ENCODE assay signal across 8 cellular contexts in genomic region chr12:108804361-108804949, GRCh38. TPM values are rescaled to one million over a fixed set of nuclear protein-coding genes. Genes with fewer than 3 reads are reported as not detected.
A peak's percentile ranks its signal among the peaks of the same experiment; 100 is the strongest.
DNase-seq lines count a peak whose midpoint lies in the region; ATAC-seq and TF ChIP-seq lines count a peak whose summit lies in the region.

No MANE protein-coding gene starts in this region.

- CTCF ChIA-PET in mammary epithelial cell (lab: Charles Lee; ENCODE audit: low non-redundant PET) = interaction anchor here (0.5 to 0.8 kb wide), 7 partner anchors 10 to 581 kb away, joined by 3 to 6 read pairs (median 4); no protein-coding TSS in a partner anchor

- intact Hi-C loops in mammary epithelial cell (cut with micrococcal nuclease) = loop anchor here (1.0 kb wide), 1 partner anchor 29 kb away; no protein-coding TSS in a partner anchor
- intact Hi-C loops in lower lobe of right lung (cut with DNase I) = loop anchor here (5.0 kb wide), 1 partner anchor 137 kb away; no protein-coding TSS in a partner anchor
- intact Hi-C loops in thyroid gland (cut with DNase I) = loop anchor here (5.0 to 10.0 kb wide), 3 partner anchors 72 to 240 kb away; partner anchors contain the start of genes CORO1C, ISCU and SART3

- H3K4me2 ChIP-seq in mammary epithelial cell (ENCODE audit: insufficient read depth, low read depth, low read length) = no peak overlapping the region

- no peaks in the 10 kb centered on the region for H3K9me3 Mint-ChIP-seq in stimulated activated naive CD8-positive, alpha-beta T cell treated with anti-CD3 and anti-CD28 coated beads, Interleukin-15, amount 100 ng/mL, for 72 hours

- H3K27me3 ChIP-seq in mammary epithelial cell (ENCODE audit: insufficient read depth, low read length) = no peaks in the 10 kb centered on the region
- H3K27me3 ChIP-seq in lower lobe of right lung (ENCODE audit: low read depth) = no peaks in the 10 kb centered on the region
- no peaks in the 10 kb centered on the region for H3K27me3 ChIP-seq in thyroid gland

- in situ Hi-C loops in mammary epithelial cell (cut with MboI; ENCODE audit: low sequenced_read_pairs in 2 of 2) = loop anchor here in 1 of 2 donors (5.0 to 25.0 kb wide), 4 partner anchors 142 to 288 kb away; partner anchors contain the start of genes ALKBH2, ISCU and SART3

- no TSS peak for BruUV-seq in mammary epithelial cell (replicated peaks; lab: Mats Ljungman, UMichigan)

- no peaks in the 10 kb centered on the region for H4K20me1 ChIP-seq in mammary epithelial cell (ENCODE audit: insufficient read depth, low read length)

- H3K27ac Mint-ChIP-seq in stimulated activated naive CD8-positive, alpha-beta T cell treated with anti-CD3 and anti-CD28 coated beads, Interleukin-15, amount 100 ng/mL, for 72 hours = no peak overlapping the region

- H3K79me2 ChIP-seq in mammary epithelial cell (ENCODE audit: insufficient read depth, low read length) = peaks cover 22% of the 10 kb centered on the region

- TF ChIP-seq POLR2A in thyroid gland (IDR thresholded peaks at IDR 0.05) = no peak

- no peak for TF ChIP-seq CTCF in mammary epithelial cell (conservative IDR thresholded peaks at IDR 0.05 in 1 of 2, IDR thresholded peaks at IDR 0.05 in 1 of 2; ENCODE audit: extremely low read depth in 1 of 2, insufficient read depth in 1 of 2, low read depth in 1 of 2, low read length in 2 of 2)
- no peak for TF ChIP-seq CTCF in lower lobe of right lung (IDR thresholded peaks at IDR 0.05)
- no peak for TF ChIP-seq CTCF in thyroid gland (IDR thresholded peaks at IDR 0.05)

- H3K9ac ChIP-seq in mammary epithelial cell (ENCODE audit: insufficient read depth, low read length) = no peak overlapping the region

- H3K4me1 ChIP-seq in mammary epithelial cell (ENCODE audit: insufficient read depth, low read length) (peaks cover 32% of the 10 kb centered on the region), lower lobe of right lung (peaks cover 37% of the 10 kb centered on the region), thyroid gland (peaks cover 0 to 13% of the 10 kb centered on the region in 2 donors)

- ATAC-seq in lower lobe of right lung (peak in 1 of 2 donors; percentile 32), GM19455 (IDR thresholded peaks at IDR 0.05; ENCODE audit: unreplicated experiment) (no peak)
- no peak for ATAC-seq in stimulated activated naive CD8-positive, alpha-beta T cell treated with anti-CD3 and anti-CD28 coated beads, Interleukin-15, amount 100 ng/mL, for 72 hours

- H3K36me3 ChIP-seq in mammary epithelial cell (ENCODE audit: insufficient read depth, low read length) (peaks cover 27% of the 10 kb centered on the region), lower lobe of right lung (peaks cover 90% of the 10 kb centered on the region), thyroid gland (peaks cover 29 to 69% of the 10 kb centered on the region in 2 donors)

- H3K4me3 ChIP-seq in mammary epithelial cell (replicated peaks in 1 of 3; ENCODE audit: insufficient read depth in 1 of 3, low read depth in 2 of 3, low read length in 3 of 3) = no peak overlapping the region
- H3K4me3 ChIP-seq in lower lobe of right lung = no peak overlapping the region
- H3K4me3 ChIP-seq in thyroid gland (replicated peaks in 1 of 3) = no peak overlapping the region

- peak overlapping the region; percentile 49 for H3K27ac ChIP-seq in mammary epithelial cell (ENCODE audit: insufficient read depth, low read depth, low read length)
- peak overlapping the region; percentile 78 for H3K27ac ChIP-seq in lower lobe of right lung
- H3K27ac ChIP-seq in thyroid gland = peak overlapping the region; percentile 51 to 72 (median 71)

- WGBS in mammary epithelial cell (ENCODE audit: low coverage, missing lambda C conversion rate) = 26% methylated on average over 10 of the region's 10 CpGs
- 68 to 74% methylated on average over 10 of the region's 10 CpGs for WGBS in thyroid gland, 2 donors

- no peaks in the 10 kb centered on the region for H3K27me3 Mint-ChIP-seq in stimulated activated naive CD8-positive, alpha-beta T cell treated with anti-CD3 and anti-CD28 coated beads, Interleukin-15, amount 100 ng/mL, for 72 hours

- H3K4me1 Mint-ChIP-seq in stimulated activated naive CD8-positive, alpha-beta T cell treated with anti-CD3 and anti-CD28 coated beads, Interleukin-15, amount 100 ng/mL, for 72 hours = peaks cover 9% of the 10 kb centered on the region

- dilution Hi-C loops in mammary epithelial cell (cut with HindIII; ENCODE audit: low sequenced_read_pairs) = loop anchor here (10.0 kb wide), 1 partner anchor 290 kb away; the partner anchor contains the start of genes ALKBH2 and UNG

- H3K9me3 ChIP-seq in mammary epithelial cell (replicated peaks; ENCODE audit: insufficient read depth, low read length) (no peaks in the 10 kb centered on the region), lower lobe of right lung (no peaks in the 10 kb centered on the region), thyroid gland (no peaks in the 10 kb centered on the region)

- no peak overlapping the region for H2AFZ ChIP-seq in mammary epithelial cell (ENCODE audit: low read depth, low read length)

- DNase-seq in NCI-H1417 (lab: John Stamatoyannopoulos, UW) (peak in 2 of 3 experiments; percentile 11 to 57), NCI-H1417 treated with DMSO at 0.1 percent for 48 hours (lab: John Stamatoyannopoulos, UW) (no peak), mammary epithelial cell (peak; percentile 36), lower lobe of right lung (no peak), thyroid gland (no peak), T-helper 1 cell (no peak)
- DNase-seq in stimulated activated naive CD8-positive, alpha-beta T cell treated with anti-CD3 and anti-CD28 coated beads, Interleukin-15, amount 100 ng/mL, for 72 hours = no peak

- H3K4me3 Mint-ChIP-seq in stimulated activated naive CD8-positive, alpha-beta T cell treated with anti-CD3 and anti-CD28 coated beads, Interleukin-15, amount 100 ng/mL, for 72 hours = no peak overlapping the region

RNA-seq across cellular contexts. Expression of gene SSH1, which starts 52.9 kb away (rescaled TPM):
- total RNA-seq in mammary epithelial cell = 10 to 100 TPM; 29.3 to 88.6 TPM
- polyA plus RNA-seq in mammary epithelial cell = 20.8 TPM
- polyA minus RNA-seq in mammary epithelial cell = 43.7 TPM
- total RNA-seq in lower lobe of right lung = 45.6 TPM
- total RNA-seq in thyroid gland = 10 to 100 TPM; 13.0 to 26.8 (median 21.7) TPM

Comparison
In these comparisons a context has a peak if more than half of its experiments do, and no peak if none do; other contexts are left out.
1. DNase-seq: peak in NCI-H1417 (2 of 3) and mammary epithelial cell (single experiment); none in NCI-H1417 treated with DMSO at 0.1 percent for 48 hours (single experiment), lower lobe of right lung (single experiment), thyroid gland (0 of 2), T-helper 1 cell (0 of 5) and stimulated activated naive CD8-positive, alpha-beta T cell treated with anti-CD3 and anti-CD28 coated beads, Interleukin-15, amount 100 ng/mL, for 72 hours (0 of 2).
2. Peak in every context shown above with its lines, with median percentiles within 50 percentile points of each other: H3K27ac ChIP-seq.